In genomic region chr7:41711283-41712064, GRCh38 we compare ENCODE assay signal across 9 cellular contexts. TPM values are rescaled to one million over a fixed set of nuclear protein-coding genes. Genes with fewer than 3 reads are reported as not detected.
A peak's percentile ranks its signal among the peaks of the same experiment; 100 is the strongest.
DNase-seq lines count a peak whose midpoint lies in the region; ATAC-seq and TF ChIP-seq lines count a peak whose summit lies in the region.
"Had no signal": no experiment of that assay in that cellular context is flagged by ENCODE, and none has a peak within 500 bp of the region (broad histone marks: within the 10 kb centered on the region; RNA-seq: fewer than 3 reads in every experiment).

No MANE protein-coding gene starts in this region.

- no peak overlapping the region for H3K27ac Mint-ChIP-seq in brain
- no peak overlapping the region for H3K27ac Mint-ChIP-seq in activated CD8-positive, alpha-beta T cell treated with anti-CD3 and anti-CD28 coated beads, Interleukin-2, amount 10 ng/mL, durations not matched to agents 7 days and 5 days

- TF ChIP-seq CTCF in brain (conservative IDR thresholded peaks at IDR 0.05): peak; percentile 30 to 60
- peak; percentile 40 to 56 (median 52) for TF ChIP-seq CTCF in right lobe of liver (IDR thresholded peaks at IDR 0.05)

- no peaks in the 10 kb centered on the region for H3K9me3 ChIP-seq in right lobe of liver

- H3K4me3 ChIP-seq in right lobe of liver: peak overlapping the region in 1 of 3 donors; percentile 26
- H3K4me3 ChIP-seq: SK-N-MC had no signal

- CTCF ChIA-PET in activated CD8-positive, alpha-beta T cell treated with anti-CD3 and anti-CD28 coated beads, Interleukin-2, amount 10 ng/mL, durations not matched to agents 7 days and 5 days (lab: Charles Lee): interaction anchor here (1.1 to 1.3 kb wide), 3 partner anchors 10 to 104 kb away, joined by 3 to 4 read pairs (median 4); no protein-coding TSS in a partner anchor

- peaks cover 0 to 5% (median 0%) of the 10 kb centered on the region in 5 experiments for H3K9me3 Mint-ChIP-seq in brain
- no peaks in the 10 kb centered on the region for H3K9me3 Mint-ChIP-seq in activated CD8-positive, alpha-beta T cell treated with anti-CD3 and anti-CD28 coated beads, Interleukin-2, amount 10 ng/mL, durations not matched to agents 7 days and 5 days (ENCODE audit: insufficient read depth)

- no peak for TF ChIP-seq POLR2A in right lobe of liver (IDR thresholded peaks at IDR 0.05)

- ATAC-seq in right lobe of liver (peak; percentile 69 to 81 (median 77)), GM21515 (IDR thresholded peaks at IDR 0.05; ENCODE audit: unreplicated experiment) (no peak), GM18511 (IDR thresholded peaks at IDR 0.05; ENCODE audit: unreplicated experiment) (no peak)
- no peak for ATAC-seq in activated CD8-positive, alpha-beta T cell treated with anti-CD3 and anti-CD28 coated beads, Interleukin-2, amount 10 ng/mL, durations not matched to agents 7 days and 5 days

- no peak overlapping the region for H3K4me3 Mint-ChIP-seq in brain
- H3K4me3 Mint-ChIP-seq in activated CD8-positive, alpha-beta T cell treated with anti-CD3 and anti-CD28 coated beads, Interleukin-2, amount 10 ng/mL, durations not matched to agents 7 days and 5 days: no peak overlapping the region

- H3K36me3 ChIP-seq in right lobe of liver: no peaks in the 10 kb centered on the region

- POLR2A ChIA-PET in activated CD8-positive, alpha-beta T cell treated with anti-CD3 and anti-CD28 coated beads, Interleukin-2, amount 10 ng/mL, durations not matched to agents 7 days and 5 days (lab: Charles Lee): no interaction called here

- no peak for TF ChIP-seq EP300 in Ishikawa (IDR thresholded peaks at IDR 0.05; ENCODE audit: borderline replicate concordance)

- peaks cover 0 to 25% (median 4%) of the 10 kb centered on the region in 4 donors for H3K4me1 ChIP-seq in right lobe of liver

- peak; percentile 41 for DNase-seq in DMS 273 treated with DMSO at 0.1 percent for 48 hours (lab: John Stamatoyannopoulos, UW)
- peak in 2 of 3 donors; percentile 64 to 71 for DNase-seq in right lobe of liver
- no peak for DNase-seq in SK-N-DZ (ENCODE audit: low spot score)
- DNase-seq in activated CD8-positive, alpha-beta T cell treated with anti-CD3 and anti-CD28 coated beads, Interleukin-2, amount 10 ng/mL, durations not matched to agents 7 days and 5 days: no peak

- no peaks in the 10 kb centered on the region for H3K27me3 ChIP-seq in right lobe of liver

- H3K27me3 Mint-ChIP-seq in brain: peaks cover 6% of the 10 kb centered on the region
- peaks cover 13% of the 10 kb centered on the region for H3K27me3 Mint-ChIP-seq in activated CD8-positive, alpha-beta T cell treated with anti-CD3 and anti-CD28 coated beads, Interleukin-2, amount 10 ng/mL, durations not matched to agents 7 days and 5 days (ENCODE audit: low read depth)

- no peaks in the 10 kb centered on the region for H3K36me3 Mint-ChIP-seq in brain
- no peaks in the 10 kb centered on the region for H3K36me3 Mint-ChIP-seq in activated CD8-positive, alpha-beta T cell treated with anti-CD3 and anti-CD28 coated beads, Interleukin-2, amount 10 ng/mL, durations not matched to agents 7 days and 5 days (ENCODE audit: low read depth)

- intact Hi-C loops in right lobe of liver (cut with DNase I): no loop called here

- H3K4me1 Mint-ChIP-seq in brain: peaks cover 6% of the 10 kb centered on the region
- no peaks in the 10 kb centered on the region for H3K4me1 Mint-ChIP-seq in activated CD8-positive, alpha-beta T cell treated with anti-CD3 and anti-CD28 coated beads, Interleukin-2, amount 10 ng/mL, durations not matched to agents 7 days and 5 days (ENCODE audit: low read depth)

- 31% methylated on average over 10 of the region's 10 CpGs for WGBS in right lobe of liver (ENCODE audit: insufficient coverage, low coverage, low lambda C conversion rate, missing lambda C conversion rate)

- peak; percentile 13; the same call in 1 of the 2 replicates for TF ChIP-seq RAD21 in Ishikawa (IDR thresholded peaks at IDR 0.05; ENCODE audit: low read depth)

- no peak overlapping the region for H3K27ac ChIP-seq in right lobe of liver
- H3K27ac ChIP-seq: SK-N-MC had no signal

TF ChIP-seq in Ishikawa, 13 proteins besides CTCF, POLR2A, EP300 and RAD21:
- no peak for TF ChIP-seq YY1 (IDR thresholded peaks at IDR 0.05; ENCODE audit: low read depth)
- no peak for TF ChIP-seq TCF12 (IDR thresholded peaks at IDR 0.05; ENCODE audit: low read depth)
- TF ChIP-seq REST (IDR thresholded peaks at IDR 0.05; ENCODE audit: low read depth): no peak
- TF ChIP-seq FOXM1 (IDR thresholded peaks at IDR 0.05; ENCODE audit: borderline replicate concordance, low read depth): no peak
- TF ChIP-seq USF1 (IDR thresholded peaks at IDR 0.05): no peak
- no peak for TF ChIP-seq ZBTB7A (IDR thresholded peaks at IDR 0.05; ENCODE audit: low read depth)
- TF ChIP-seq MAX (IDR thresholded peaks at IDR 0.05): no peak
- no peak for TF ChIP-seq CREB1 (IDR thresholded peaks at IDR 0.05; ENCODE audit: low read depth)
- no peak for TF ChIP-seq CEBPB (IDR thresholded peaks at IDR 0.05)
- TF ChIP-seq TAF1 (IDR thresholded peaks at IDR 0.05; ENCODE audit: low read depth): no peak
- TF ChIP-seq TEAD4 (IDR thresholded peaks at IDR 0.05): no peak
- TF ChIP-seq NFIC (IDR thresholded peaks at IDR 0.05): no peak

RNA-seq across cellular contexts. Expression of gene INHBA, which starts 8.6 kb away (rescaled TPM):
- 0.17 TPM for polyA plus RNA-seq in brain (ENCODE audit: insufficient read depth, low read depth, low replicate concordance)
- 1 to 10 TPM; 1.1 to 9.7 (median 2.9) TPM for total RNA-seq in right lobe of liver
- polyA plus RNA-seq in SK-N-DZ (2014; cell fraction: cytosol; rRNA removed): not detected in 2 replicates
- not detected in 2 replicates for polyA plus RNA-seq in SK-N-DZ (2014; cell fraction: nucleus; rRNA removed)
- not detected for total RNA-seq in activated CD8-positive, alpha-beta T cell treated with anti-CD3 and anti-CD28 coated beads, Interleukin-2, amount 10 ng/mL, durations not matched to agents 7 days and 5 days

Comparison
In these comparisons a context has a peak if more than half of its experiments do, and no peak if none do; other contexts are left out.
1. DNase-seq: peak in DMS 273 treated with DMSO at 0.1 percent for 48 hours (single experiment) and right lobe of liver (2 of 3); none in SK-N-DZ (single experiment) and activated CD8-positive, alpha-beta T cell treated with anti-CD3 and anti-CD28 coated beads, Interleukin-2, amount 10 ng/mL, durations not matched to agents 7 days and 5 days (single experiment).
2. ATAC-seq: peak in right lobe of liver (4 of 4); none in GM21515 (single experiment), activated CD8-positive, alpha-beta T cell treated with anti-CD3 and anti-CD28 coated beads, Interleukin-2, amount 10 ng/mL, durations not matched to agents 7 days and 5 days (single experiment) and GM18511 (single experiment).